ENCODE assay signal across 21 cellular contexts in genomic region chr9:133608382-133608781, GRCh38. TPM values are rescaled to one million over a fixed set of nuclear protein-coding genes. Genes with fewer than 3 reads are reported as not detected.
DNase-seq lines count a peak whose midpoint lies in the region; ATAC-seq lines count a peak whose summit lies in the region.
"Had no signal": no experiment of that assay in that cellular context is flagged by ENCODE, and none has a peak within 500 bp of the region (broad histone marks: within the 10 kb centered on the region; RNA-seq: fewer than 3 reads in every experiment).

No MANE protein-coding gene starts in this region.

- H3K4me3 ChIP-seq in iPS-20b (ENCODE audit: low read length) = peak overlapping the region; percentile 46; the same call in 1 of the 2 replicates
- H3K4me3 ChIP-seq: HAP-1, Peyer's patch had no signal

- H3K9me3 ChIP-seq in iPS-20b (ENCODE audit: insufficient read depth, low read depth, low read length) = no peaks in the 10 kb centered on the region
- H3K9me3 ChIP-seq: HAP-1, Peyer's patch had no signal

- H3K36me3 ChIP-seq in iPS-20b (ENCODE audit: insufficient read depth, low read depth, low read length) = no peaks in the 10 kb centered on the region
- H3K36me3 ChIP-seq: HAP-1, Peyer's patch had no signal

- DNase-seq in Right ventricle myocardium inferior (ENCODE audit: missing footprints) (peak; percentile 27), left cardiac atrium (no peak), activated T-cell treated with anti-CD3 and anti-CD28 coated beads for 4 hours (no peak), AG08396 (ENCODE audit: low spot score) (no peak)
- DNase-seq: 8988T; CD4-positive, CD25-positive, alpha-beta regulatory T cell; COR-L47; DMS 273 treated with DMSO at 0.1 percent for 48 hours; GDM1; NCI-H1092 treated with DMSO at 0.1 percent for 48 hours; NCI-H146; NCI-H2029 treated with DMSO at 0.1 percent for 48 hours; NCI-H446 treated with DMSO at 0.1 percent for 48 hours; Peyer's patch had no signal

- no peaks in the 10 kb centered on the region; the same call in 1 of the 2 replicates for H3K4me1 ChIP-seq in iPS-20b (ENCODE audit: insufficient read depth, low read length)
- H3K4me1 ChIP-seq: HAP-1, Peyer's patch had no signal

- intact Hi-C loops in Right ventricle myocardium inferior (cut with DNase I) = no loop called here
- intact Hi-C loops in left cardiac atrium (cut with DNase I) = no loop called here

- H3K27me3 ChIP-seq in iPS-20b (ENCODE audit: insufficient read depth, low read length) = peaks cover 51% of the 10 kb centered on the region

- peak overlapping the region; percentile 55 for H3K27ac ChIP-seq in angular gyrus (ENCODE audit: low read depth, low read length)
- no peak overlapping the region for H3K27ac ChIP-seq in iPS-20b (ENCODE audit: low read length)
- H3K27ac ChIP-seq: Peyer's patch had no signal

- no peak overlapping the region for H3K9ac ChIP-seq in iPS-20b (ENCODE audit: low read depth, low read length)

- ATAC-seq in Right ventricle myocardium inferior (no peak), left cardiac atrium (no peak), HG02973 (IDR thresholded peaks at IDR 0.05; ENCODE audit: unreplicated experiment) (no peak), HG02678 (IDR thresholded peaks at IDR 0.05; ENCODE audit: unreplicated experiment) (no peak)

RNA-seq across cellular contexts. Expression of gene FAM163B, which starts 0.8 kb away (rescaled TPM):
- total RNA-seq in Right ventricle myocardium inferior (0.22 TPM), left cardiac atrium (under 1 TPM in 1 of 2 donors, not detected in 1; 0.37 TPM)
- total RNA-seq: B cell; CD4-positive, CD25-positive, alpha-beta regulatory T cell; Peyer's patch; SK-MEL-5 had no signal

RNA-seq across cellular contexts. Expression of gene DBH, which starts 27.8 kb away (rescaled TPM):
- total RNA-seq in Right ventricle myocardium inferior = not detected
- not detected for total RNA-seq in left cardiac atrium
- total RNA-seq: B cell, Peyer's patch, SK-MEL-5 had no signal
